In genomic region chr3:193010191-193010590, GRCh38 we compare ENCODE assay signal across 25 cellular contexts.
A peak's percentile ranks its signal among the peaks of the same experiment; 100 is the strongest.
DNase-seq lines count a peak whose midpoint lies in the region; ATAC-seq, FAIRE-seq and TF ChIP-seq lines count a peak whose summit lies in the region.
"Had no signal": no experiment of that assay in that cellular context is flagged by ENCODE, and none has a peak within 500 bp of the region (broad histone marks: within the 10 kb centered on the region; RNA-seq: fewer than 3 reads in every experiment).

No MANE protein-coding gene starts in this region.

- H3K18ac ChIP-seq in H1 (ENCODE audit: extremely low read depth, low read length) = no peak overlapping the region

- H2BK12ac ChIP-seq in H1 (ENCODE audit: low read depth, low read length) = no peak overlapping the region; the same call in 1 of the 2 replicates

- no peak overlapping the region for H3K9ac ChIP-seq in H1 (replicated peaks in 1 of 4; ENCODE audit: extremely low read depth in 1 of 4, low read depth in 3 of 4, low read length in 3 of 4)
- H3K9ac ChIP-seq: BLaER1 had no signal

- H4K5ac ChIP-seq in H1 (ENCODE audit: insufficient read length, low read depth, low read length) = no peak overlapping the region

- H3K23ac ChIP-seq in H1 (ENCODE audit: insufficient read length) = no peak overlapping the region

- TF ChIP-seq RAD21 in H1 (IDR thresholded peaks at IDR 0.05 in 1 of 2, conservative IDR thresholded peaks at IDR 0.05 in 1 of 2; ENCODE audit: low read depth in 2 of 2, low read length in 2 of 2) = no peak

- no peak overlapping the region for H4K8ac ChIP-seq in H1 (ENCODE audit: extremely low read depth, insufficient read depth, low read length)

- no peak overlapping the region for H3K56ac ChIP-seq in H1 (replicated peaks; ENCODE audit: insufficient read length, low read depth, low read length)

- peak overlapping the region; percentile 5 for H4K91ac ChIP-seq in H1 (replicated peaks; ENCODE audit: insufficient read length, low read length)

- FAIRE-seq in H1 (lab: Jason Lieb, UNC) = no peak
- FAIRE-seq: astrocyte, endometrium, GM12891 had no signal

- peaks cover 3% of the 10 kb centered on the region in 2 experiments; a peak in 2 of 4 replicates for H3K9me3 ChIP-seq in H1 (ENCODE audit: insufficient read depth in 2 of 2, low read depth in 1 of 2, low read length in 1 of 2)
- H3K9me3 ChIP-seq in right cardiac atrium (ENCODE audit: control insufficient read depth, low read length) = no peaks in the 10 kb centered on the region
- H3K9me3 ChIP-seq: testis had no signal

- no peak overlapping the region for H3K27ac ChIP-seq in H1 (ENCODE audit: low read depth, low read length)
- H3K27ac ChIP-seq in right cardiac atrium (ENCODE audit: low read length) = no peak overlapping the region
- H3K27ac ChIP-seq: BLaER1, esophagus squamous epithelium, testis had no signal

- CTCF ChIA-PET in H1 (lab: Charles Lee; ENCODE audit: partially characterized antibody) = interaction anchor here (0.6 to 1.4 kb wide), 5 partner anchors 16 to 207 kb away, joined by 3 read pairs; no protein-coding TSS in a partner anchor

- H3K27me3 ChIP-seq in H1 (replicated peaks in 1 of 4; ENCODE audit: control insufficient read depth in 3 of 4, extremely low read depth in 1 of 4, insufficient read depth in 3 of 4, low read length in 3 of 4) = no peaks in the 10 kb centered on the region
- no peaks in the 10 kb centered on the region for H3K27me3 ChIP-seq in right cardiac atrium (ENCODE audit: control insufficient read depth, insufficient read depth)
- H3K27me3 ChIP-seq: BLaER1, esophagus squamous epithelium, testis had no signal

- H2BK120ac ChIP-seq in H1 (replicated peaks; ENCODE audit: low read depth, low read length) = no peak overlapping the region

- H3K79me1 ChIP-seq in H1 (ENCODE audit: low read depth, low read length) = no peaks in the 10 kb centered on the region

- H4K20me1 ChIP-seq in H1 (replicated peaks in 1 of 2; ENCODE audit: control insufficient read depth in 1 of 2, insufficient read depth in 2 of 2, low read length in 2 of 2) = no peaks in the 10 kb centered on the region
- H4K20me1 ChIP-seq: BLaER1 had no signal

- no peak overlapping the region for H2BK20ac ChIP-seq in H1 (ENCODE audit: low read length)

- no peak for TF ChIP-seq CTCF in H1 (IDR thresholded peaks at IDR 0.05; ENCODE audit: control extremely low read depth in 1 of 3, insufficient read depth in 1 of 3, low read depth in 1 of 3, low read length in 3 of 3)

- no peak overlapping the region for H2AK5ac ChIP-seq in H1 (ENCODE audit: low read depth, low read length)

- ATAC-seq in right cardiac atrium = peak; percentile 66 to 68
- ATAC-seq: activated T-cell treated with anti-CD3 and anti-CD28 coated beads, Interleukin-2, amount 50 U/mL, for 4 hours had no signal

- H3K23me2 ChIP-seq in H1 (ENCODE audit: low read depth, low read length) = no peaks in the 10 kb centered on the region

- DNase-seq in EL (peak; percentile 5), NCI-H1694 treated with DMSO at 0.1 percent for 48 hours (lab: John Stamatoyannopoulos, UW) (peak; percentile 12), H1 (ENCODE audit: low read depth in 1 of 2, low spot score in 2 of 2) (no peak), right cardiac atrium (no peak), NCI-H82 (lab: John Stamatoyannopoulos, UW) (no peak), NCI-H2107 (lab: John Stamatoyannopoulos, UW) (no peak), T-helper 2 cell (no peak), DMS153 (lab: John Stamatoyannopoulos, UW) (no peak)
- DNase-seq: activated CD4-positive, alpha-beta T cell treated with anti-CD3 and anti-CD28 coated beads, Interleukin-2, amount 10 ng/mL, durations not matched to agents 24 days and 14 days; activated gamma-delta T cell treated with Interleukin-2 at 50 U/mL for 16 hours; activated T-cell treated with anti-CD3 and anti-CD28 coated beads, Interleukin-2, amount 50 U/mL, for 4 hours; central memory CD4-positive, alpha-beta T cell; dermis blood vessel endothelial cell; esophagus squamous epithelium; glutamatergic neuron; H9; IMR-90; stimulated activated naive CD4-positive, alpha-beta T cell; SW 1271; T1000; testis had no signal

- H3K4ac ChIP-seq in H1 (replicated peaks; ENCODE audit: insufficient read length, low read depth, low read length) = no peak overlapping the region

- no peaks in the 10 kb centered on the region for H3K4me1 ChIP-seq in H1 (replicated peaks in 1 of 4; ENCODE audit: control insufficient read depth in 3 of 4, insufficient read depth in 4 of 4, low read length in 3 of 4)
- peaks cover 2% of the 10 kb centered on the region for H3K4me1 ChIP-seq in right cardiac atrium (ENCODE audit: control insufficient read depth, insufficient read depth, low read length)
- H3K4me1 ChIP-seq: BLaER1, esophagus squamous epithelium, testis had no signal

- TF ChIP-seq POLR2A in H1 (IDR thresholded peaks at IDR 0.05; ENCODE audit: control extremely low read depth in 1 of 2, low read depth in 2 of 2, low read length in 2 of 2) = no peak

- POLR2A ChIA-PET in H1 (lab: Charles Lee; ENCODE audit: partially characterized antibody) = no interaction called here

- H3K4me2 ChIP-seq in H1 (ENCODE audit: insufficient read depth in 1 of 2, low read depth in 2 of 2, low read length in 2 of 2) = no peak overlapping the region
- H3K4me2 ChIP-seq: BLaER1 had no signal

- H3K14ac ChIP-seq in H1 (ENCODE audit: insufficient read length) = no peak overlapping the region

- H2BK15ac ChIP-seq in H1 (ENCODE audit: low read length) = no peak overlapping the region; the same call in 1 of the 2 replicates

- intact Hi-C loops in right cardiac atrium (cut with DNase I) = no loop called here

- H3K4me3 ChIP-seq in H1 (ENCODE audit: extremely low read depth in 1 of 4, insufficient read depth in 2 of 4, low read depth in 3 of 4, low read length in 4 of 4) = no peak overlapping the region
- H3K4me3 ChIP-seq in right cardiac atrium (ENCODE audit: low read length) = no peak overlapping the region
- H3K4me3 ChIP-seq: BLaER1, esophagus squamous epithelium, testis had no signal

- H2BK5ac ChIP-seq in H1 (ENCODE audit: low read depth, low read length) = no peak overlapping the region

- TF ChIP-seq EP300 in H1 (IDR thresholded peaks at IDR 0.05; ENCODE audit: borderline replicate concordance in 1 of 2, low read depth in 2 of 2, low read length in 2 of 2) = no peak

- no peak overlapping the region for H2AFZ ChIP-seq in H1 (ENCODE audit: low read length)

- no peaks in the 10 kb centered on the region for H3K79me2 ChIP-seq in H1 (ENCODE audit: control insufficient read depth in 1 of 2, insufficient read depth in 2 of 2, low read length in 2 of 2)

- 0 out of 8 replicates have a peak, but pooled peaks cover 0 to 2% (median 0%) of the 10 kb centered on the region in 4 experiments for H3K36me3 ChIP-seq in H1 (ENCODE audit: control insufficient read depth in 2 of 4, insufficient read depth in 4 of 4, low read length in 3 of 4)
- H3K36me3 ChIP-seq: BLaER1, esophagus squamous epithelium had no signal

- WGBS in H1 (ENCODE audit: extremely low coverage in 1 of 2, insufficient coverage in 1 of 2, insufficient read length in 1 of 2, insufficient replicate concordance in 2 of 2, low coverage in 1 of 2, low lambda C conversion rate in 2 of 2, missing lambda C conversion rate in 1 of 2), 2 experiments = 90% methylated on average over 2 of the region's 2 CpGs; no CpG with 5 or more reads in 1 of the 2 experiments
- WGBS in right cardiac atrium = 62% methylated on average over 2 of the region's 2 CpGs

TF ChIP-seq in H1, 55 proteins besides CTCF, POLR2A, EP300 and RAD21:
- TF ChIP-seq HDAC2 (IDR thresholded peaks at IDR 0.05; ENCODE audit: borderline replicate concordance in 1 of 2, low read depth in 2 of 2, low read length in 2 of 2) = no peak
- TF ChIP-seq SIX5 (IDR thresholded peaks at IDR 0.05; ENCODE audit: low read depth, low read length) = no peak
- no peak for TF ChIP-seq TAF1 (IDR thresholded peaks at IDR 0.05; ENCODE audit: low read depth, low read length)
- no peak for TF ChIP-seq SP1 (IDR thresholded peaks at IDR 0.05; ENCODE audit: low read depth, low read length)
- no peak for TF ChIP-seq HDAC6 (IDR thresholded peaks at IDR 0.05; ENCODE audit: low read depth, low read length)
- no peak for TF ChIP-seq POU5F1 (IDR thresholded peaks at IDR 0.05; ENCODE audit: low read depth, low read length)
- no peak for TF ChIP-seq EGR1 (IDR thresholded peaks at IDR 0.05; ENCODE audit: borderline replicate concordance, low read depth, low read length)
- TF ChIP-seq SIN3A (conservative IDR thresholded peaks at IDR 0.05 in 1 of 2, IDR thresholded peaks at IDR 0.05 in 1 of 2; ENCODE audit: low read depth in 1 of 2, low read length in 2 of 2) = no peak
- TF ChIP-seq CBX5 (IDR thresholded peaks at IDR 0.05; ENCODE audit: low read depth, low read length) = no peak
- no peak for TF ChIP-seq ASH2L (IDR thresholded peaks at IDR 0.05; ENCODE audit: low read length)
- TF ChIP-seq JUN (IDR thresholded peaks at IDR 0.05; ENCODE audit: low read depth, low read length) = no peak
- no peak for TF ChIP-seq YY1 (IDR thresholded peaks at IDR 0.05; ENCODE audit: low read depth, low read length)

Comparison
In these comparisons a context has a peak if more than half of its experiments do, and no peak if none do; other contexts are left out.
1. DNase-seq: peak in EL (single experiment) and NCI-H1694 treated with DMSO at 0.1 percent for 48 hours (single experiment); none in H1 (0 of 2), right cardiac atrium (0 of 3), NCI-H82 (single experiment), NCI-H2107 (single experiment), T-helper 2 cell (0 of 5) and DMS153 (single experiment).